In the genomic region with DNA sequence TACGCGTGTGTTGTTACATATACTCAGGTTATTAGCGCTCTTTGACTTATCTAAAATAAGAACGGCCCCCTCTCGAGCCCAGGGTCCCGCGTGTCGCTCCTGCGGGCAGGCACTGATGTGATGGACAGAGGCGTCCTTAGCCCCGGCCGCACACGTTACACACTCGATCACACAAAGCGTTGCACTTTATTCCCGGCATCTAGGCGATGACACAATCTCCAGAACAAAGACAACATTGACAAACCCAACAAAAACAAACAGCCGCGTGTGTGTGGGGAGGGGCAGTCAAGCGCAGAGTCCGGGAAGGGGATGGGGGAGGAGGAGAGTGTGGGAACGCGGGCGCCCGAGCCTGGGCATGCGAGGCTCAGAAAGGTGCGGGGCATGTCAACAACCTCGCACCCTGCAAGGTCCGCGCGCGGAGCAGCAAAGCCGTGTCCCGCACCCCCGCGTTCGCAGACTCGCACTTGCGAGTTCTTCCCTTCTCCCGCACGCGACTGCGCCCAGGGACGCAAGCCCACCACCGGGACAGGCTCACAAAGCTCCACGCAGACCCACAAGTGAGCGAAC, we compare ENCODE assay signal across 1 cellular context.
TF ChIP-seq lines count a peak whose summit lies in the region.

No MANE protein-coding gene starts in this region.

TF ChIP-seq in HepG2, 621 proteins besides CTCF, POLR2A, EP300 and RAD21 (continued from another document and continues in another):
- no peak for TF ChIP-seq ZNF496 (CRISPR knock-in tag; IDR thresholded peaks at IDR 0.05; ENCODE audit: insufficient replicate concordance)
- peak; percentile 84; the same call in 1 of the 2 replicates for TF ChIP-seq ZNF552 (CRISPR knock-in tag; IDR thresholded peaks at IDR 0.05; ENCODE audit: borderline replicate concordance)
- no peak for TF ChIP-seq TCF12 (IDR thresholded peaks at IDR 0.05)
- TF ChIP-seq TCF12 (CRISPR knock-in tag; IDR thresholded peaks at IDR 0.05): peak; percentile 95
- TF ChIP-seq RERE (CRISPR knock-in tag; IDR thresholded peaks at IDR 0.05; ENCODE audit: low read depth): peak; percentile 95
- TF ChIP-seq, protein P1, sequence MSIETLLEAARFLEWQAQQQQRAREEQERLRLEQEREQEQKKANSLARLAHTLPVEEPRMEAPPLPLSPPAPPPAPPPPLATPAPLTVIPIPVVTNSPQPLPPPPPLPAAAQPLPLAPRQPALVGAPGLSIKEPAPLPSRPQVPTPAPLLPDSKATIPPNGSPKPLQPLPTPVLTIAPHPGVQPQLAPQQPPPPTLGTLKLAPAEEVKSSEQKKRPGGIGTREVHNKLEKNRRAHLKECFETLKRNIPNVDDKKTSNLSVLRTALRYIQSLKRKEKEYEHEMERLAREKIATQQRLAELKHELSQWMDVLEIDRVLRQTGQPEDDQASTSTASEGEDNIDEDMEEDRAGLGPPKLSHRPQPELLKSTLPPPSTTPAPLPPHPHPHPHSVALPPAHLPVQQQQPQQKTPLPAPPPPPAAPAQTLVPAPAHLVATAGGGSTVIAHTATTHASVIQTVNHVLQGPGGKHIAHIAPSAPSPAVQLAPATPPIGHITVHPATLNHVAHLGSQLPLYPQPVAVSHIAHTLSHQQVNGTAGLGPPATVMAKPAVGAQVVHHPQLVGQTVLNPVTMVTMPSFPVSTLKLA (IDR thresholded peaks at IDR 0.05): peak; percentile 93
- TF ChIP-seq ZBTB8A (CRISPR knock-in tag; IDR thresholded peaks at IDR 0.05; ENCODE audit: borderline replicate concordance, low read depth): no peak; the same call in 1 of the 2 replicates
- TF ChIP-seq ZNF784 (CRISPR knock-in tag; IDR thresholded peaks at IDR 0.05; ENCODE audit: borderline replicate concordance): no peak
- peak; percentile 51; the same call in 1 of the 2 replicates for TF ChIP-seq ZBTB14 (CRISPR knock-in tag; IDR thresholded peaks at IDR 0.05)
- 0 out of 2 replicates have a peak, but pooled peaks have one; percentile 33 for TF ChIP-seq SP140L (CRISPR knock-in tag; IDR thresholded peaks at IDR 0.05; ENCODE audit: borderline replicate concordance)
- TF ChIP-seq, protein P2, sequence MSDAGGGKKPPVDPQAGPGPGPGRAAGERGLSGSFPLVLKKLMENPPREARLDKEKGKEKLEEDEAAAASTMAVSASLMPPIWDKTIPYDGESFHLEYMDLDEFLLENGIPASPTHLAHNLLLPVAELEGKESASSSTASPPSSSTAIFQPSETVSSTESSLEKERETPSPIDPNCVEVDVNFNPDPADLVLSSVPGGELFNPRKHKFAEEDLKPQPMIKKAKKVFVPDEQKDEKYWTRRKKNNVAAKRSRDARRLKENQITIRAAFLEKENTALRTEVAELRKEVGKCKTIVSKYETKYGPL (CRISPR knock-in tag; IDR thresholded peaks at IDR 0.05): peak; percentile 77; the same call in 1 of the 2 replicates
- TF ChIP-seq, protein P3, sequence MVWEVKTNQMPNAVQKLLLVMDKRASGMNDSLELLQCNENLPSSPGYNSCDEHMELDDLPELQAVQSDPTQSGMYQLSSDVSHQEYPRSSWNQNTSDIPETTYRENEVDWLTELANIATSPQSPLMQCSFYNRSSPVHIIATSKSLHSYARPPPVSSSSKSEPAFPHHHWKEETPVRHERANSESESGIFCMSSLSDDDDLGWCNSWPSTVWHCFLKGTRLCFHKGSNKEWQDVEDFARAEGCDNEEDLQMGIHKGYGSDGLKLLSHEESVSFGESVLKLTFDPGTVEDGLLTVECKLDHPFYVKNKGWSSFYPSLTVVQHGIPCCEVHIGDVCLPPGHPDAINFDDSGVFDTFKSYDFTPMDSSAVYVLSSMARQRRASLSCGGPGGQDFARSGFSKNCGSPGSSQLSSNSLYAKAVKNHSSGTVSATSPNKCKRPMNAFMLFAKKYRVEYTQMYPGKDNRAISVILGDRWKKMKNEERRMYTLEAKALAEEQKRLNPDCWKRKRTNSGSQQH (CRISPR knock-in tag; IDR thresholded peaks at IDR 0.05; ENCODE audit: low read depth): peak; percentile 94; the same call in 1 of the 2 replicates
- peak; percentile 97 for TF ChIP-seq SOX5 (CRISPR knock-in tag; IDR thresholded peaks at IDR 0.05; ENCODE audit: borderline replicate concordance)
- peak; percentile 66; the same call in 1 of the 2 replicates for TF ChIP-seq KDM5B (CRISPR knock-in tag; IDR thresholded peaks at IDR 0.05; ENCODE audit: borderline replicate concordance)
- peak; percentile 88 for TF ChIP-seq HNRNPL (IDR thresholded peaks at IDR 0.05; ENCODE audit: low read depth, low read length)
- TF ChIP-seq, protein P4, sequence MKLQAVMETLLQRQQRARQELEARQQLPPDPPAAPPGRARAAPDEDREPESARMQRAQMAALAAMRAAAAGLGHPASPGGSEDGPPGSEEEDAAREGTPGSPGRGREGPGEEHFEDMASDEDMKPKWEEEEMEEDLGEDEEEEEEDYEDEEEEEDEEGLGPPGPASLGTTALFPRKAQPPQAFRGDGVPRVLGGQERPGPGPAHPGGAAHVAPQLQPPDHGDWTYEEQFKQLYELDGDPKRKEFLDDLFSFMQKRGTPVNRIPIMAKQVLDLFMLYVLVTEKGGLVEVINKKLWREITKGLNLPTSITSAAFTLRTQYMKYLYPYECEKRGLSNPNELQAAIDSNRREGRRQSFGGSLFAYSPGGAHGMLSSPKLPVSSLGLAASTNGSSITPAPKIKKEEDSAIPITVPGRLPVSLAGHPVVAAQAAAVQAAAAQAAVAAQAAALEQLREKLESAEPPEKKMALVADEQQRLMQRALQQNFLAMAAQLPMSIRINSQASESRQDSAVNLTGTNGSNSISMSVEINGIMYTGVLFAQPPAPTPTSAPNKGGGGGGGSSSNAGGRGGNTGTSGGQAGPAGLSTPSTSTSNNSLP (IDR thresholded peaks at IDR 0.05; ENCODE audit: low read depth, low read length): peak; percentile 87
- no peak for TF ChIP-seq TCF7L2 (IDR thresholded peaks at IDR 0.05; ENCODE audit: low read depth, low read length)
- TF ChIP-seq, protein P5, sequence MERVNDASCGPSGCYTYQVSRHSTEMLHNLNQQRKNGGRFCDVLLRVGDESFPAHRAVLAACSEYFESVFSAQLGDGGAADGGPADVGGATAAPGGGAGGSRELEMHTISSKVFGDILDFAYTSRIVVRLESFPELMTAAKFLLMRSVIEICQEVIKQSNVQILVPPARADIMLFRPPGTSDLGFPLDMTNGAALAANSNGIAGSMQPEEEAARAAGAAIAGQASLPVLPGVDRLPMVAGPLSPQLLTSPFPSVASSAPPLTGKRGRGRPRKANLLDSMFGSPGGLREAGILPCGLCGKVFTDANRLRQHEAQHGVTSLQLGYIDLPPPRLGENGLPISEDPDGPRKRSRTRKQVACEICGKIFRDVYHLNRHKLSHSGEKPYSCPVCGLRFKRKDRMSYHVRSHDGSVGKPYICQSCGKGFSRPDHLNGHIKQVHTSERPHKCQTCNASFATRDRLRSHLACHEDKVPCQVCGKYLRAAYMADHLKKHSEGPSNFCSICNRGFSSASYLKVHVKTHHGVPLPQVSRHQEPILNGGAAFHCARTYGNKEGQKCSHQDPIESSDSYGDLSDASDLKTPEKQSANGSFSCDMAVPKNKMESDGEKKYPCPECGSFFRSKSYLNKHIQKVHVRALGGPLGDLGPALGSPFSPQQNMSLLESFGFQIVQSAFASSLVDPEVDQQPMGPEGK (CRISPR knock-in tag; IDR thresholded peaks at IDR 0.05): peak; percentile 96
- TF ChIP-seq NFE2 (CRISPR knock-in tag; IDR thresholded peaks at IDR 0.05): peak; percentile 28; the same call in 1 of the 2 replicates
- peak; percentile 83; the same call in 1 of the 2 replicates for TF ChIP-seq ZBTB20 (CRISPR knock-in tag; IDR thresholded peaks at IDR 0.05; ENCODE audit: borderline replicate concordance, low read depth)
- TF ChIP-seq ZNF768 (CRISPR knock-in tag; IDR thresholded peaks at IDR 0.05): peak; percentile 12; the same call in 1 of the 2 replicates
- peak; percentile 30; the same call in 1 of the 2 replicates for TF ChIP-seq ZNF318 (CRISPR knock-in tag; IDR thresholded peaks at IDR 0.05)
- peak; percentile 25; the same call in 1 of the 2 replicates for TF ChIP-seq ZFP82 (CRISPR knock-in tag; IDR thresholded peaks at IDR 0.05; ENCODE audit: borderline replicate concordance)
